Comparison of ENCODE assay signal across 12 cellular contexts in the genomic region with DNA sequence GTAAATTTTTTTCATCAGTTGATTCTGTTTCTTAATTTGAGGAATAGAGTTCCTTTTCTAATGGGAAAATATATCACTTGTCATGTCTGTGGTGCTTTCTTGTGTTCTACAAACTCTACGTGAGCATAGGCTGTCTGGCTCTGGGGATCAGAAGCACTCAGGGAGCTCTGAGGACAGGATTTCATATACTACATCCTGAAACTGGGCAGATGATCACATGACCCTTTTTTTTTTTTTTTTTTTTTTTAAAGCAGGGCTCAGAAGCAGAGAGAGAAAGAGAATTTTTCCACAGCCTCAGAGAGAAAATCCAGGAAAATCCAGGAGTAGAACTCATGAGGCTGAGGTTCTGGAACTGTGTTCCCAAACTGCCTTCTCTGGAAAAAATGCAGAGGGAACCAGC.
DNase-seq lines count a peak whose midpoint lies in the region; ATAC-seq, FAIRE-seq and TF ChIP-seq lines count a peak whose summit lies in the region.
"Had no signal": no experiment of that assay in that cellular context is flagged by ENCODE, and none has a peak within 500 bp of the region (broad histone marks: within the 10 kb centered on the region; RNA-seq: fewer than 3 reads in every experiment).

No MANE protein-coding gene starts in this region.

- TF ChIP-seq CTCF in bronchial epithelial cell (IDR thresholded peaks at IDR 0.05; ENCODE audit: insufficient read depth, low read length, severe bottlenecking) = no peak

- no peak for ATAC-seq in GM21381 (IDR thresholded peaks at IDR 0.05; ENCODE audit: unreplicated experiment)
- ATAC-seq: Right ventricle myocardium inferior had no signal

- H3K36me3 ChIP-seq in BLaER1 = peaks cover 16% of the 10 kb centered on the region
- no peaks in the 10 kb centered on the region for H3K36me3 ChIP-seq in Karpas-422 (ENCODE audit: insufficient read depth, low read length)
- no peaks in the 10 kb centered on the region for H3K36me3 ChIP-seq in bronchial epithelial cell (ENCODE audit: control insufficient read depth, insufficient read depth, low read length)
- H3K36me3 ChIP-seq in muscle layer of duodenum (ENCODE audit: control insufficient read depth in 1 of 2, insufficient read depth in 2 of 2, low read length in 2 of 2) = no peaks in the 10 kb centered on the region
- H3K36me3 ChIP-seq: tibial artery had no signal

- peak; percentile 53 for DNase-seq in Karpas-422
- peak; percentile 57 for DNase-seq in bronchial epithelial cell (ENCODE audit: low read depth)
- no peak for DNase-seq in central memory CD4-positive, alpha-beta T cell
- no peak for DNase-seq in NCI-H2227 treated with DMSO at 0.1 percent for 48 hours (lab: John Stamatoyannopoulos, UW)
- DNase-seq in stimulated activated CD4-positive, alpha-beta T cell treated with anti-CD3 and anti-CD28 coated beads, Interleukin-1b, Interleukin-23, amount 100 ng/mL, for 48 hours = no peak
- DNase-seq: erythroblast, tibial artery had no signal

- H3K27ac ChIP-seq in BLaER1 = no peak overlapping the region
- no peak overlapping the region for H3K27ac ChIP-seq in Karpas-422 (ENCODE audit: low read length)
- H3K27ac ChIP-seq in muscle layer of duodenum (ENCODE audit: low read length) = peak overlapping the region; percentile 30

- H3K9me2 ChIP-seq in Karpas-422 (replicated peaks; ENCODE audit: insufficient read depth, low read length) = no peaks in the 10 kb centered on the region

- H3K79me2 ChIP-seq in Karpas-422 (ENCODE audit: low read length) = no peaks in the 10 kb centered on the region

- peak overlapping the region; percentile 45; the same call in 1 of the 2 replicates for H3K4me2 ChIP-seq in BLaER1
- H3K4me2 ChIP-seq in Karpas-422 (ENCODE audit: low read depth, low read length, poor library complexity, severe bottlenecking) = no peak overlapping the region

- H3K9ac ChIP-seq in BLaER1 (no peak overlapping the region), Karpas-422 (ENCODE audit: low read length) (no peak overlapping the region)

- H3K4me1 ChIP-seq in BLaER1 (peaks cover 44% of the 10 kb centered on the region), Karpas-422 (ENCODE audit: low read length) (peaks cover 21% of the 10 kb centered on the region), muscle layer of duodenum (ENCODE audit: control insufficient read depth in 1 of 2, insufficient read depth in 2 of 2, low read length in 2 of 2) (peaks cover 3 to 18% of the 10 kb centered on the region in 2 donors)

- H4K20me1 ChIP-seq in BLaER1 = no peaks in the 10 kb centered on the region
- no peaks in the 10 kb centered on the region for H4K20me1 ChIP-seq in Karpas-422 (ENCODE audit: insufficient read depth, low read depth, low read length)

- no peak for FAIRE-seq in bronchial epithelial cell (lab: Jason Lieb, UNC)

- H3K9me3 ChIP-seq in BLaER1 (no peaks in the 10 kb centered on the region), Karpas-422 (ENCODE audit: low read length) (no peaks in the 10 kb centered on the region), muscle layer of duodenum (ENCODE audit: control insufficient read depth in 1 of 2, low read length in 2 of 2) (no peaks in the 10 kb centered on the region)
- H3K9me3 ChIP-seq: tibial artery had no signal

- no peak overlapping the region for H2AFZ ChIP-seq in Karpas-422 (ENCODE audit: low read length)

- H3K27me3 ChIP-seq in BLaER1 (no peaks in the 10 kb centered on the region), Karpas-422 (ENCODE audit: low read length) (no peaks in the 10 kb centered on the region), bronchial epithelial cell (ENCODE audit: control insufficient read depth, insufficient read depth, low read length) (no peaks in the 10 kb centered on the region), muscle layer of duodenum (ENCODE audit: low read depth, low read length) (no peaks in the 10 kb centered on the region)
- H3K27me3 ChIP-seq: tibial artery had no signal

- H3K4me3 ChIP-seq in BLaER1 = no peak overlapping the region
- H3K4me3 ChIP-seq in Karpas-422 (ENCODE audit: low read length) = no peak overlapping the region
- H3K4me3 ChIP-seq in bronchial epithelial cell (ENCODE audit: low read depth, low read length) = no peak overlapping the region
- H3K4me3 ChIP-seq in muscle layer of duodenum (ENCODE audit: low read depth in 1 of 2, low read length in 2 of 2) = no peak overlapping the region
- H3K4me3 ChIP-seq: lung, tibial artery had no signal

Comparison
In these comparisons a context has a peak if more than half of its experiments do, and no peak if none do; other contexts are left out.
1. DNase-seq: peak in Karpas-422 (single experiment) and bronchial epithelial cell (single experiment); none in central memory CD4-positive, alpha-beta T cell (single experiment), NCI-H2227 treated with DMSO at 0.1 percent for 48 hours (single experiment) and stimulated activated CD4-positive, alpha-beta T cell treated with anti-CD3 and anti-CD28 coated beads, Interleukin-1b, Interleukin-23, amount 100 ng/mL, for 48 hours (single experiment).